Comparison of ENCODE assay signal across 16 cellular contexts in genomic region chr22:22952531-22953295, GRCh38.
"Had no signal": no experiment of that assay in that cellular context is flagged by ENCODE, and none has a peak within 500 bp of the region (broad histone marks: within the 10 kb centered on the region; RNA-seq: fewer than 3 reads in every experiment).

No MANE protein-coding gene starts in this region.

- H3K36me3 Mint-ChIP-seq: activated naive CD4-positive, alpha-beta T cell treated with anti-CD3 and anti-CD28 coated beads, Interleukin-2, amount 10 ng/mL, durations not matched to agents 7 days and 5 days had no signal

- H3K4me1 Mint-ChIP-seq: activated naive CD4-positive, alpha-beta T cell treated with anti-CD3 and anti-CD28 coated beads, Interleukin-2, amount 10 ng/mL, durations not matched to agents 7 days and 5 days; activated T-helper 17 cell treated with anti-CD3 and anti-CD28 coated beads, Interleukin-2, amount 50 U/mL, for 72 hours had no signal

- ATAC-seq: activated T-helper 17 cell treated with anti-CD3 and anti-CD28 coated beads, Interleukin-2, amount 50 U/mL, for 72 hours; left lung; stimulated activated naive CD8-positive, alpha-beta T cell treated with anti-CD3 and anti-CD28 coated beads, Interleukin-15, amount 100 ng/mL, for 72 hours had no signal

- H3K4me3 Mint-ChIP-seq: activated naive CD4-positive, alpha-beta T cell treated with anti-CD3 and anti-CD28 coated beads, Interleukin-2, amount 10 ng/mL, durations not matched to agents 7 days and 5 days; activated T-helper 17 cell treated with anti-CD3 and anti-CD28 coated beads, Interleukin-2, amount 50 U/mL, for 72 hours; nephron progenitor cell; stimulated activated naive CD8-positive, alpha-beta T cell treated with anti-CD3 and anti-CD28 coated beads, Interleukin-15, amount 100 ng/mL, for 72 hours; T-helper 2 cell treated with Interferon-gamma antibody and Interleukin-4, amounts not matched to agents 5 μg/mL and 100 μg/mL, for 36 hours had no signal

- H3K9me3 Mint-ChIP-seq: activated naive CD4-positive, alpha-beta T cell treated with anti-CD3 and anti-CD28 coated beads, Interleukin-2, amount 10 ng/mL, durations not matched to agents 7 days and 5 days; activated T-helper 17 cell treated with anti-CD3 and anti-CD28 coated beads, Interleukin-2, amount 50 U/mL, for 72 hours; nephron progenitor cell; stimulated activated naive CD8-positive, alpha-beta T cell treated with anti-CD3 and anti-CD28 coated beads, Interleukin-15, amount 100 ng/mL, for 72 hours; T-helper 2 cell treated with Interferon-gamma antibody and Interleukin-4, amounts not matched to agents 5 μg/mL and 100 μg/mL, for 36 hours had no signal

- DNase-seq: activated naive CD4-positive, alpha-beta T cell treated with anti-CD3 and anti-CD28 coated beads, Interleukin-2, amount 10 ng/mL, durations not matched to agents 7 days and 5 days; caudate nucleus; colonic mucosa; effector CD8-positive, alpha-beta T cell; foreskin melanocyte; islet precursor cell; left lung; mesenchymal stem cell; nephron progenitor cell; stimulated activated CD4-positive, alpha-beta T cell treated with anti-CD3 and anti-CD28 coated beads, Interleukin-12 subunit alpha, Interleukin-12 subunit beta, amount 100 ng/mL, for 4 hours; stimulated activated CD4-positive, alpha-beta T cell treated with anti-CD3 and anti-CD28 coated beads, Interleukin-2, amount 100 ng/mL, for 48 hours; stimulated activated CD8-positive, alpha-beta memory T cell treated with anti-CD3 and anti-CD28 coated beads, Interleukin-4, amount 100 ng/mL, for 48 hours; stimulated activated naive CD8-positive, alpha-beta T cell treated with anti-CD3 and anti-CD28 coated beads, Interleukin-15, amount 100 ng/mL, for 72 hours; testis had no signal

- H3K27ac Mint-ChIP-seq: activated naive CD4-positive, alpha-beta T cell treated with anti-CD3 and anti-CD28 coated beads, Interleukin-2, amount 10 ng/mL, durations not matched to agents 7 days and 5 days; activated T-helper 17 cell treated with anti-CD3 and anti-CD28 coated beads, Interleukin-2, amount 50 U/mL, for 72 hours; nephron progenitor cell; stimulated activated naive CD8-positive, alpha-beta T cell treated with anti-CD3 and anti-CD28 coated beads, Interleukin-15, amount 100 ng/mL, for 72 hours; T-helper 2 cell treated with Interferon-gamma antibody and Interleukin-4, amounts not matched to agents 5 μg/mL and 100 μg/mL, for 36 hours had no signal
